In the genomic region with DNA sequence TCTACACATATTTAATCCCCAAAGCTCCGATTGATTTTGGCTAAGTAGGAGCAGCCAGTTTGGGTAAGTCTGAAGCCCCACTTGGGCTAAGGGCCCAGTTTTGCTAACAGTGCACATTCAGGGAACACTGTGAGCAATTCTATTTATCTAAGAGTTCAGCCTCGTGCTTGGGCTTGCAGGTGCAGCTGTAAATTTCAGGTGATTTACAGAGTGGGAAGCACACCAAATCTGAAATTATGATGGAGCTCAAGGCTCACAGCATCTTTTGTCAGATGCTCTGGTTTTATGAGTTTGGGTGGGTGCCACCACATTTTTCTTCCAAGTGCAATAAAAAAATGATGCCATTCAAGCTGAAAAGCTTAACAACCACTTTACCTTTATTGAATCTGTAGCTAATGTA, we compare ENCODE assay signal across 13 cellular contexts.
"Had no signal": no experiment of that assay in that cellular context is flagged by ENCODE, and none has a peak within 500 bp of the region (broad histone marks: within the 10 kb centered on the region; RNA-seq: fewer than 3 reads in every experiment).

No MANE protein-coding gene starts in this region.

- H3K4me3 Mint-ChIP-seq: activated CD4-positive, alpha-beta memory T cell treated with anti-CD3 and anti-CD28 coated beads, Interleukin-2, amount 10 ng/mL, durations not matched to agents 7 days and 5 days; activated T-cell treated with anti-CD3 and anti-CD28 coated beads, Interleukin-2, amount 50 U/mL, for 24 hours; dendritic cell treated with granulocyte-macrophage colony-stimulating factor and Interleukin-4, amounts not matched to agents 40 ng/mL and 50 ng/mL, for 4 days; immature natural killer cell; natural killer cell; stimulated activated naive B cell treated with anti-CD40 and anti-IgM and Interleukin-4, amounts not matched to agents 10 μg/mL and 1 μg/mL and 100 μg/mL, for 72 hours had no signal

- H3K9me3 Mint-ChIP-seq: dendritic cell treated with granulocyte-macrophage colony-stimulating factor and Interleukin-4, amounts not matched to agents 40 ng/mL and 50 ng/mL, for 4 days; stimulated activated naive B cell treated with anti-CD40 and anti-IgM and Interleukin-4, amounts not matched to agents 10 μg/mL and 1 μg/mL and 100 μg/mL, for 72 hours had no signal

- H3K27me3 Mint-ChIP-seq: activated CD4-positive, alpha-beta memory T cell treated with anti-CD3 and anti-CD28 coated beads, Interleukin-2, amount 10 ng/mL, durations not matched to agents 7 days and 5 days; activated T-cell treated with anti-CD3 and anti-CD28 coated beads, Interleukin-2, amount 50 U/mL, for 24 hours; dendritic cell treated with granulocyte-macrophage colony-stimulating factor and Interleukin-4, amounts not matched to agents 40 ng/mL and 50 ng/mL, for 4 days; stimulated activated naive B cell treated with anti-CD40 and anti-IgM and Interleukin-4, amounts not matched to agents 10 μg/mL and 1 μg/mL and 100 μg/mL, for 72 hours had no signal

- H3K27ac Mint-ChIP-seq: activated CD4-positive, alpha-beta memory T cell treated with anti-CD3 and anti-CD28 coated beads, Interleukin-2, amount 10 ng/mL, durations not matched to agents 7 days and 5 days; activated T-cell treated with anti-CD3 and anti-CD28 coated beads, Interleukin-2, amount 50 U/mL, for 24 hours; dendritic cell treated with granulocyte-macrophage colony-stimulating factor and Interleukin-4, amounts not matched to agents 40 ng/mL and 50 ng/mL, for 4 days; immature natural killer cell; natural killer cell; stimulated activated naive B cell treated with anti-CD40 and anti-IgM and Interleukin-4, amounts not matched to agents 10 μg/mL and 1 μg/mL and 100 μg/mL, for 72 hours had no signal

- H3K36me3 Mint-ChIP-seq: immature natural killer cell; stimulated activated naive B cell treated with anti-CD40 and anti-IgM and Interleukin-4, amounts not matched to agents 10 μg/mL and 1 μg/mL and 100 μg/mL, for 72 hours had no signal

- ATAC-seq: natural killer cell; stimulated activated naive B cell treated with anti-CD40 and anti-IgM and Interleukin-4, amounts not matched to agents 10 μg/mL and 1 μg/mL and 100 μg/mL, for 72 hours had no signal

- H3K4me1 Mint-ChIP-seq: activated CD4-positive, alpha-beta memory T cell treated with anti-CD3 and anti-CD28 coated beads, Interleukin-2, amount 10 ng/mL, durations not matched to agents 7 days and 5 days; immature natural killer cell; natural killer cell; stimulated activated naive B cell treated with anti-CD40 and anti-IgM and Interleukin-4, amounts not matched to agents 10 μg/mL and 1 μg/mL and 100 μg/mL, for 72 hours had no signal

- DNase-seq: activated CD4-positive, alpha-beta memory T cell treated with anti-CD3 and anti-CD28 coated beads, Interleukin-2, amount 10 ng/mL, durations not matched to agents 7 days and 5 days; activated CD4-positive, alpha-beta T cell treated with anti-CD3 and anti-CD28 coated beads for 4 hours; activated effector memory CD4-positive, alpha-beta T cell treated with Interleukin-2 at 50 U/mL for 16 hours; activated naive CD4-positive, alpha-beta T cell treated with anti-CD3 and anti-CD28 coated beads, Interleukin-2, amount 50 U/mL, for 16 hours; activated T-cell treated with anti-CD3 and anti-CD28 coated beads, Interleukin-2, amount 50 U/mL, for 24 hours; immature natural killer cell; mesendoderm; natural killer cell; stimulated activated CD4-positive, alpha-beta T cell treated with anti-CD3 and anti-CD28 coated beads, Interleukin-4, amount 100 ng/mL, for 1 hour; stimulated activated naive B cell treated with anti-CD40 and anti-IgM and Interleukin-4, amounts not matched to agents 10 μg/mL and 1 μg/mL and 100 μg/mL, for 72 hours; tibial artery; uterus had no signal
